ENCODE assay signal across 8 cellular contexts in the genomic region with DNA sequence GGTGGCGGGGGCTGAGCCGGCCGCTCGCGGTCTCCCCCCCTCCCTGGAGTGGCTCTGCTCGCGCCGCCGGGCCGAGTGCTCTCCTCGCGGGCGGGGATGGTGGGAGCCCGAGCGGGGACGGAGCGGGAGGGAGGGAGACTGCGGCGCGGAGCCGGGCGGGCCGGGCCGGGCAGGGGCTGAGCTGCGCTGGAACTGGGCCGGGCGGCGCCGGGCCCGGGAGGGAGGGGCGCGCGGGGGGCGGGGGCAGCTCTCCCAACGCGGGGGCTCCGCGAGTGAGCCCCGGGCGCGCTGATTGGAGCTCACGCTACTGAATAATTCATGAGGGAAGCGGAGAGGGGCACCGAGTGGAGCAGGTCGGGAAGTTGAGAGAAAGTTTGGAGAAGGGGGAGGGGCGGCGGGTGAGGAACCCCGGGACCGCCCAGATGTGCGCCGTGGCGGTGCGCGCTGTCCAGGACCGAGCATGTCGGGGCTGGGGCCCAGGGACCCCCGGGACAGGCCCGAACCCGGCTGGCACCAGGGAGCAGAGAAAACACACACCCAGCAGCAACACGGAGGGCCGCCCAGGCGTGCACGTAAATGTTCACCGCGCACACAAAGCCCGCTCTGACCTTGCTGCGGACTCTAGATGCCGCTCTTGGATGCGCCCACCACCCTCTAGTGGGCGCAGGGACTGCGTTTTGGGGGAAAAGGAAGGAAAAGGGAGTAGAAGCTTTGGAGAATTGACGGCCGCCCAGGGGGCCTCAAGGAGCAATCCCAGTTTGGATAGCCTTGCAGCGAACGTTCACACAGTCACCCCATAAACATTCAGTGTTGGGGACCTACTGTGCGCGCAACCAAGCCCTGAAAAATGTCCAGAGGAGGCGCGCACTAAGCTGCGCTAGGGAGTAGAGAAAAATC. TPM values are rescaled to one million over a fixed set of nuclear protein-coding genes. Genes with fewer than 3 reads are reported as not detected.
DNase-seq lines count a peak whose midpoint lies in the region; ATAC-seq and TF ChIP-seq lines count a peak whose summit lies in the region.

A gene (minus strand): TSS at position 194 of the 897 bp plus-strand sequence. CDS start 493 bp downstream, outside the sequence.

- no peaks in the 10 kb centered on the region for H3K27me3 ChIP-seq in PC-9 (ENCODE audit: insufficient read depth, low read depth)
- H3K27me3 ChIP-seq in MM.1S (replicated peaks; ENCODE audit: insufficient read depth, low read length), result peaks cover 86% of the 10 kb centered on the region

- POLR2A ChIA-PET in PC-9 (lab: Charles Lee; ENCODE audit: unreplicated experiment), result interaction anchor here (0.6 to 1.2 kb wide), 10 partner anchors 9 to 680 kb away, joined by 3 to 33 read pairs (median 6); a partner anchor contains a TSS

- H3K36me3 ChIP-seq in PC-9 (ENCODE audit: low read depth), result no peaks in the 10 kb centered on the region
- H3K36me3 ChIP-seq in MM.1S (replicated peaks; ENCODE audit: insufficient read depth, low read length), result no peaks in the 10 kb centered on the region

- H3K4me3 ChIP-seq in PC-9 (peak within 1 kb of the TSS; percentile 68), coronary artery (peak within 1 kb of the TSS; percentile 76), MM.1S (ENCODE audit: low read length) (no peak within 1 kb of the TSS)

- H3K9me3 ChIP-seq in PC-9 (ENCODE audit: insufficient read depth, low read depth) (no peaks in the 10 kb centered on the region), MM.1S (replicated peaks; ENCODE audit: insufficient read depth, low read length) (no peaks in the 10 kb centered on the region)

- CTCF ChIA-PET in PC-9 (lab: Charles Lee), result interaction anchor here (0.6 to 1.9 kb wide), 14 partner anchors 8 to 679 kb away, joined by 3 to 14 read pairs (median 6); a partner anchor contains a TSS

- H3K4me2 ChIP-seq in PC-9 (peak within 1 kb of the TSS; percentile 86), MM.1S (ENCODE audit: low read depth, low read length) (no peak within 1 kb of the TSS)

- H3K36me3 Mint-ChIP-seq in stimulated activated naive B cell treated with anti-CD40 and anti-IgM and Interleukin-4, amounts not matched to agents 10 μg/mL and 1 μg/mL and 100 μg/mL, for 72 hours, result peaks cover 4 to 8% of the 10 kb centered on the region in 2 donors

- H3K79me2 ChIP-seq in PC-9 (ENCODE audit: low read depth), result peaks cover 4% of the 10 kb centered on the region; the same call in 1 of the 2 replicates
- no peaks in the 10 kb centered on the region for H3K79me2 ChIP-seq in MM.1S (ENCODE audit: low read length)

- peak within 1 kb of the TSS; percentile 82 for H3K4me3 Mint-ChIP-seq in stimulated activated naive B cell treated with anti-CD40 and anti-IgM and Interleukin-4, amounts not matched to agents 10 μg/mL and 1 μg/mL and 100 μg/mL, for 72 hours

- no peak; the same call in 1 of the 2 replicates for TF ChIP-seq CTCF in PC-9 (conservative IDR thresholded peaks at IDR 0.05)
- TF ChIP-seq CTCF in coronary artery (IDR thresholded peaks at IDR 0.05), result no peak
- no peak for TF ChIP-seq CTCF in MM.1S (IDR thresholded peaks at IDR 0.05; ENCODE audit: low read length)

- H3K9me2 ChIP-seq in PC-9 (ENCODE audit: insufficient read depth), result no peaks in the 10 kb centered on the region
- H3K9me2 ChIP-seq in MM.1S (replicated peaks; ENCODE audit: insufficient read depth, low read length), result no peaks in the 10 kb centered on the region

- no peak within 1 kb of the TSS for H3K27ac Mint-ChIP-seq in stimulated activated naive B cell treated with anti-CD40 and anti-IgM and Interleukin-4, amounts not matched to agents 10 μg/mL and 1 μg/mL and 100 μg/mL, for 72 hours

- H2AFZ ChIP-seq in PC-9, result peak within 1 kb of the TSS; percentile 87
- H2AFZ ChIP-seq in MM.1S (ENCODE audit: low read length), result no peak within 1 kb of the TSS

- H3K9me3 Mint-ChIP-seq in stimulated activated naive B cell treated with anti-CD40 and anti-IgM and Interleukin-4, amounts not matched to agents 10 μg/mL and 1 μg/mL and 100 μg/mL, for 72 hours, result no peaks in the 10 kb centered on the region

- H4K20me1 ChIP-seq in PC-9 (ENCODE audit: insufficient read depth), result 0 out of 2 replicates have a peak, but pooled peaks cover 6% of the 10 kb centered on the region
- no peaks in the 10 kb centered on the region for H4K20me1 ChIP-seq in MM.1S (ENCODE audit: insufficient read depth, low read length)

- peak; percentile 45 to 60 for ATAC-seq in stimulated activated naive B cell treated with anti-CD40 and anti-IgM and Interleukin-4, amounts not matched to agents 10 μg/mL and 1 μg/mL and 100 μg/mL, for 72 hours (replicated peaks)
- ATAC-seq in HG02885 (IDR thresholded peaks at IDR 0.05; ENCODE audit: poor library complexity, unreplicated experiment), result no peak

- peaks cover 53 to 74% of the 10 kb centered on the region in 2 donors for H3K27me3 Mint-ChIP-seq in stimulated activated naive B cell treated with anti-CD40 and anti-IgM and Interleukin-4, amounts not matched to agents 10 μg/mL and 1 μg/mL and 100 μg/mL, for 72 hours

- H3K4me1 ChIP-seq in PC-9 (replicated peaks; ENCODE audit: insufficient read depth) (peaks cover 12% of the 10 kb centered on the region; the same call in 1 of the 2 replicates), MM.1S (ENCODE audit: low read length) (no peaks in the 10 kb centered on the region)

- H3K9ac ChIP-seq in MM.1S (ENCODE audit: low read length), result no peak within 1 kb of the TSS

- intact Hi-C loops in PC-9 (cut with micrococcal nuclease; ENCODE audit: unreplicated experiment), result loop anchor here (1.0 to 10.0 kb wide), 8 partner anchors 9 to 283 kb away; a partner anchor contains a TSS

- H3F3A ChIP-seq in PC-9 (ENCODE audit: insufficient read depth, low read depth), result no peaks in the 10 kb centered on the region
- no peaks in the 10 kb centered on the region for H3F3A ChIP-seq in MM.1S (ENCODE audit: insufficient read depth, low read length)

- peaks cover 21 to 29% of the 10 kb centered on the region in 2 donors for H3K4me1 Mint-ChIP-seq in stimulated activated naive B cell treated with anti-CD40 and anti-IgM and Interleukin-4, amounts not matched to agents 10 μg/mL and 1 μg/mL and 100 μg/mL, for 72 hours

- DNase-seq in stimulated activated CD4-positive, alpha-beta T cell treated with anti-CD3 and anti-CD28 coated beads, Interleukin-15, amount 100 ng/mL, for 24 hours, result peak; percentile 30
- no peak for DNase-seq in stimulated activated CD4-positive, alpha-beta T cell treated with anti-CD3 and anti-CD28 coated beads, Interleukin-4, amount 100 ng/mL, for 24 hours
- DNase-seq in PC-9 (peak in 1 of 2 experiments; percentile 85), coronary artery (ENCODE audit: low spot score) (no peak), kidney glomerular epithelial cell (lab: John Stamatoyannopoulos, UW) (peak; percentile 75), MM.1S (no peak)
- DNase-seq in stimulated activated naive B cell treated with anti-CD40 and anti-IgM and Interleukin-4, amounts not matched to agents 10 μg/mL and 1 μg/mL and 100 μg/mL, for 72 hours, result no peak

- no peak within 1 kb of the TSS for H3K27ac ChIP-seq in PC-9
- H3K27ac ChIP-seq in coronary artery, result peak within 1 kb of the TSS in 1 of 2 donors; percentile 81
- H3K27ac ChIP-seq in MM.1S (ENCODE audit: low read length), result no peak within 1 kb of the TSS

- BruUV-seq in PC-9 (replicated peaks; lab: Mats Ljungman, UMichigan), result no TSS peak

RNA-seq across cellular contexts. Expression of the gene that starts here (rescaled TPM):
- 79.4 and 94.6 TPM in 2 replicates for total RNA-seq in PC-9 (2021)

Comparison
In these comparisons a context has a peak if more than half of its experiments do, and no peak if none do; other contexts are left out.
1. DNase-seq: peak in stimulated activated CD4-positive, alpha-beta T cell treated with anti-CD3 and anti-CD28 coated beads, Interleukin-15, amount 100 ng/mL, for 24 hours (single experiment) and kidney glomerular epithelial cell (single experiment); none in stimulated activated CD4-positive, alpha-beta T cell treated with anti-CD3 and anti-CD28 coated beads, Interleukin-4, amount 100 ng/mL, for 24 hours (single experiment), coronary artery (single experiment), stimulated activated naive B cell treated with anti-CD40 and anti-IgM and Interleukin-4, amounts not matched to agents 10 μg/mL and 1 μg/mL and 100 μg/mL, for 72 hours (single experiment) and MM.1S (single experiment).